Comparison of ENCODE assay signal across 8 cellular contexts in the genomic region with DNA sequence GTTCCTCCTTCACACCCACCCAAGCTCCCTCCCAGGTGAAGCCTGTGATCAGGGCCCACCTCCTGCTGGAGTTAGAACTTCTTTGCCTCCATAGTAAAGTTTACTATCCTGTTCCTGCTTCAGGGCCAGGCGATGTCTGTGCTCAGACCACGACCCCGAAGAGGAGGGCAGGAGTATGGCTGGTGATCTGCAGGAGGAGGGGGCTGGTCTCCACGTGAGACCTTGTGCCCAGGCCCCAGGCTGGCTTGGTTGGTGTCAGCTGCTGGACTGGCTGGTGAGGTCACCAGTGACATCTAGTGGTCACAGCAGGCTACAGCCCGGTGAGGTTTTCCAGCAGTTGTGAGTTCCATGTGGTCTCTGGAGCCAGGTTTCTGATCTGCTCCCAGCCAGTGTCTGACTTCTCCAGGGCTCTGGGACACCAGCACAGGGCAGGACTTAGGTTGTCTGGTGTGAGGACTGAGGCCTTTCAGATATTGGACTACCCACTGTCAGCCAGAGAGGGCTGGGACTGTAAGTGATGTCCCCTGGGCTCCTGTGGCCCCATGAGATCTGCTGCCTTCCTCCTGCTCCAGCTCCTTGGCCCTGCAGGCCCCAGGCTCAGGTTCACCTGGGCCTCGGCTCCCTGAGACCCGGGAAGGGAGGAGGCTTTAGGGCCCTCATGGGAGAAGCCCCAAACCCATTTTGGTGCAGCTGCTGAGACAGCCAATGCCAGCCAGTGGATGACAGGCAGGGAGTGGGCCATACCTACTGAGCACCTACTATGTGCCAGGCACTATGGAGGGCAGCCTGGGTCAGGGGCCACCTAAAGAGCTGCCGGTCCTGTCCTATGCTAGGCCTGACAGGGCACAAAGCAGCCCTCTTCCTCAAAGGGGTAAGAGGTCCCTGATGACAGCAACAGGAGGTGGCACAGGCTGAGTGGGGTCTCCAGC. TPM values are rescaled to one million over a fixed set of nuclear protein-coding genes. Genes with fewer than 3 reads are reported as not detected.
DNase-seq lines count a peak whose midpoint lies in the region; ATAC-seq lines count a peak whose summit lies in the region.

No MANE protein-coding gene starts in this region.

- ATAC-seq in HG02610 (IDR thresholded peaks at IDR 0.05; ENCODE audit: unreplicated experiment): peak; percentile 60
- ATAC-seq in GM21381 (IDR thresholded peaks at IDR 0.05; ENCODE audit: unreplicated experiment): no peak

- DNase-seq in DMS153 treated with DMSO at 0.1 percent for 48 hours (lab: John Stamatoyannopoulos, UW; ENCODE audit: unreplicated experiment) (peak; percentile 66), NCI-H510A (lab: John Stamatoyannopoulos, UW) (peak; percentile 54), ecto neural progenitor cell (ENCODE audit: low spot score) (peak; percentile 86), lung microvascular endothelial cell (ENCODE audit: low read depth in 2 of 2) (peak; percentile 77 to 81)
- DNase-seq in activated CD4-positive, alpha-beta T cell treated with anti-CD3 and anti-CD28 coated beads, Interleukin-2, amount 50 U/mL, for 24 hours (ENCODE audit: low read depth in 1 of 2, low spot score in 1 of 2): peak; percentile 24 to 54
- DNase-seq in stimulated activated CD8-positive, alpha-beta memory T cell treated with anti-CD3 and anti-CD28 coated beads, Interleukin-4, amount 100 ng/mL, for 24 hours (ENCODE audit: low read depth): peak; percentile 47

RNA-seq across cellular contexts. Expression of a gene that starts 6.0 kb away (rescaled TPM):
- not detected in 2 replicates for total RNA-seq in lung microvascular endothelial cell

RNA-seq across cellular contexts. Expression of a gene that starts 35.8 kb away (rescaled TPM):
- total RNA-seq in lung microvascular endothelial cell: not detected in 2 replicates

RNA-seq across cellular contexts. Expression of a gene that starts 44.0 kb away (rescaled TPM):
- 0.40 and 1.1 TPM in 2 replicates for total RNA-seq in lung microvascular endothelial cell
